In genomic region chr7:151107882-151108281, GRCh38 we compare ENCODE assay signal across 1 cellular context.
TF ChIP-seq lines count a peak whose summit lies in the region.

No MANE protein-coding gene starts in this region.

TF ChIP-seq in K562, 482 proteins besides CTCF, POLR2A, EP300 and RAD21:
- TF ChIP-seq PCBP1 (IDR thresholded peaks at IDR 0.05; ENCODE audit: low read depth, low read length, poor library complexity, severe bottlenecking), result no peak
- TF ChIP-seq MCM5 (IDR thresholded peaks at IDR 0.05; ENCODE audit: low read depth), result no peak
- no peak for TF ChIP-seq ELF2 (CRISPR knock-in tag; IDR thresholded peaks at IDR 0.05)
- no peak for TF ChIP-seq ERF (CRISPR knock-in tag; IDR thresholded peaks at IDR 0.05)
- no peak for TF ChIP-seq STAT6 (CRISPR knock-in tag; IDR thresholded peaks at IDR 0.05)
- peak; percentile 60 for TF ChIP-seq POLR2G (IDR thresholded peaks at IDR 0.05; ENCODE audit: low read depth, low read length)
- TF ChIP-seq ZNF740 (CRISPR knock-in tag; IDR thresholded peaks at IDR 0.05), result 0 out of 2 replicates have a peak, but pooled peaks have one; percentile 16
- no peak for TF ChIP-seq ZNF740 (tag; IDR thresholded peaks at IDR 0.05)
- TF ChIP-seq KLF13 (tag; IDR thresholded peaks at IDR 0.05; ENCODE audit: borderline replicate concordance, low read depth), result no peak
- no peak for TF ChIP-seq ZNF224 (CRISPR knock-in tag; IDR thresholded peaks at IDR 0.05)
- TF ChIP-seq KAT2B (IDR thresholded peaks at IDR 0.05; ENCODE audit: low read depth, low read length), result no peak
- no peak for TF ChIP-seq ZNF134 (CRISPR knock-in tag; conservative IDR thresholded peaks at IDR 0.05)
- no peak for TF ChIP-seq SUPT5H (IDR thresholded peaks at IDR 0.05)
- TF ChIP-seq ZNF436 (CRISPR knock-in tag; IDR thresholded peaks at IDR 0.05), result no peak
- no peak for TF ChIP-seq HMG20B (CRISPR knock-in tag; IDR thresholded peaks at IDR 0.05)
- no peak for TF ChIP-seq ZNF592 (IDR thresholded peaks at IDR 0.05)
- TF ChIP-seq VEZF1 (CRISPR knock-in tag; IDR thresholded peaks at IDR 0.05), result no peak
- no peak for TF ChIP-seq KAT8 (IDR thresholded peaks at IDR 0.05; ENCODE audit: low read depth)
TF ChIP-seq in K562: peak in this region for 2.
